Comparison of ENCODE assay signal across 21 cellular contexts in the genomic region with DNA sequence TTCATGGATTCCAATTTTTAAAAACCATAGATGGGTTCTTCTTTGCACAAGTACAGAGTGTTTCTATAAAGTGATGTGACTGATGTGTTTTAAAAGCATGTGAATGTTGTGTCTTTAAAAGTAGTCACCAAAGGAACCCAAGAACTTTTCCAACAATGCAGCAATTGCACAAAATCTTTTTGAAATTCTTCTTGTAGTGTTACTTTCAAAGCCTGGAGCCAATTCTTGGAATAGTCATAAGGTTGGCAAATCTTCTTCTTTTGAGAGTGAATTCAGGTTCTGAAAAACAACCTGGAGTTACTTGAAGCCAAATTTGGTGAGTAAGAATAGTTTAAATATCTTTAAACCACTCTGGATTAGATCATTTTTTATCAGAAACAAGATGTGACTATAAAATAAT. TPM values are rescaled to one million over a fixed set of nuclear protein-coding genes. Genes with fewer than 3 reads are reported as not detected.
DNase-seq lines count a peak whose midpoint lies in the region; ATAC-seq and TF ChIP-seq lines count a peak whose summit lies in the region.
"Had no signal": no experiment of that assay in that cellular context is flagged by ENCODE, and none has a peak within 500 bp of the region (broad histone marks: within the 10 kb centered on the region; RNA-seq: fewer than 3 reads in every experiment).

No MANE protein-coding gene starts in this region.

- TF ChIP-seq POLR2A in thyroid gland (IDR thresholded peaks at IDR 0.05): peak in 1 of 2 donors; percentile 13

- H3K4me3 ChIP-seq in thyroid gland (replicated peaks in 1 of 3): no peak overlapping the region
- H3K4me3 ChIP-seq in mucosa of descending colon: no peak overlapping the region
- H3K4me3 ChIP-seq: pancreas, spleen had no signal

- intact Hi-C loops in thyroid gland (cut with DNase I) (no loop called here), mucosa of descending colon (cut with DNase I, micrococcal nuclease) (no loop called here)

- H3K4me1 ChIP-seq in thyroid gland (peaks cover 53 to 73% of the 10 kb centered on the region in 2 donors), mucosa of descending colon (ENCODE audit: low read depth) (no peaks in the 10 kb centered on the region)
- H3K4me1 ChIP-seq: pancreas, spleen had no signal

- peak overlapping the region; percentile 70 for H3K27ac Mint-ChIP-seq in HFFc6
- H3K27ac Mint-ChIP-seq: endodermal cell had no signal

- H3K9me3 Mint-ChIP-seq in HFFc6: no peaks in the 10 kb centered on the region
- H3K9me3 Mint-ChIP-seq: endodermal cell had no signal

- TF ChIP-seq CTCF in HFFc6 (IDR thresholded peaks at IDR 0.05) (no peak), thyroid gland (IDR thresholded peaks at IDR 0.05) (no peak), mucosa of descending colon (IDR thresholded peaks at IDR 0.05) (no peak)

- no peaks in the 10 kb centered on the region for H3K9me3 ChIP-seq in thyroid gland
- H3K9me3 ChIP-seq in mucosa of descending colon: no peaks in the 10 kb centered on the region
- H3K9me3 ChIP-seq: pancreas, spleen had no signal

- peaks cover 91% of the 10 kb centered on the region for H3K4me1 Mint-ChIP-seq in HFFc6 (ENCODE audit: low read depth)
- H3K4me1 Mint-ChIP-seq: brain, endodermal cell had no signal

- peaks cover 3% of the 10 kb centered on the region for H3K27me3 Mint-ChIP-seq in HFFc6 (ENCODE audit: insufficient read depth)
- H3K27me3 Mint-ChIP-seq: brain had no signal

- peak; percentile 69 for DNase-seq in HFFc6
- DNase-seq in caudate nucleus (lab: John Stamatoyannopoulos, UW): no peak
- peak; percentile 72 for DNase-seq in iris pigment epithelial cell (ENCODE audit: low read depth)
- no peak for DNase-seq in thyroid gland
- DNase-seq in mucosa of descending colon: no peak
- DNase-seq in NCI-H1417 (lab: John Stamatoyannopoulos, UW): no peak
- DNase-seq in OCI-M1 (lab: John Stamatoyannopoulos, UW): no peak
- DNase-seq: activated CD4-positive, CD25-positive, alpha-beta regulatory T cell; activated effector memory CD4-positive, alpha-beta T cell treated with Interleukin-2 at 50 U/mL for 16 hours; DMS 273 treated with DMSO at 0.1 percent for 48 hours; endodermal cell; kidney; NCI-H1436; NCI-H345; pancreas; Right ventricle myocardium superior; spleen; stimulated activated naive CD4-positive, alpha-beta T cell; T-helper 2 cell had no signal

- H3K4me3 Mint-ChIP-seq in HFFc6: peak overlapping the region; percentile 58
- H3K4me3 Mint-ChIP-seq: brain, endodermal cell had no signal

- ATAC-seq in GM19397 (IDR thresholded peaks at IDR 0.05; ENCODE audit: unreplicated experiment): no peak
- ATAC-seq in mucosa of descending colon: no peak
- ATAC-seq: pancreas had no signal

- H3K36me3 ChIP-seq in thyroid gland (no peaks in the 10 kb centered on the region), mucosa of descending colon (ENCODE audit: low read depth) (no peaks in the 10 kb centered on the region)
- H3K36me3 ChIP-seq: pancreas had no signal

- H3K36me3 Mint-ChIP-seq in HFFc6 (ENCODE audit: low read depth): peaks cover 82% of the 10 kb centered on the region
- H3K36me3 Mint-ChIP-seq: brain had no signal

- H3K27me3 ChIP-seq in thyroid gland: no peaks in the 10 kb centered on the region
- H3K27me3 ChIP-seq: pancreas, spleen had no signal

- peak overlapping the region; percentile 86 for H3K27ac ChIP-seq in caudate nucleus (ENCODE audit: low read depth, low read length)
- peak overlapping the region; percentile 56 to 80 (median 64) for H3K27ac ChIP-seq in thyroid gland
- H3K27ac ChIP-seq: pancreas, spleen had no signal

RNA-seq across cellular contexts. Expression of a gene that starts 10.5 kb away (rescaled TPM):
- total RNA-seq in HFFc6 (2021; fragmentation: NEBNext Ultra II Directional; extraction: Animal tissue kit (Norgen Biotek cat#: 25700)): 100 to 1,000 TPM in 2 of 6 experiments, 10 to 100 TPM in 4; 69.2 to 154 (median 80.5) TPM
- 100 to 1,000 TPM in 3 of 4 donors, 10 to 100 TPM in 1; 68.1 to 115 (median 105) TPM for total RNA-seq in thyroid gland
- 10 to 100 TPM; 44.8 to 83.3 (median 55.6) TPM for total RNA-seq in mucosa of descending colon

Comparison
In these comparisons a context has a peak if more than half of its experiments do, and no peak if none do; other contexts are left out.
1. DNase-seq: peak in HFFc6 (single experiment) and iris pigment epithelial cell (single experiment); none in caudate nucleus (0 of 61), thyroid gland (0 of 2), mucosa of descending colon (0 of 3), NCI-H1417 (0 of 3) and OCI-M1 (single experiment).